In genomic region chr11:68216171-68216938, GRCh38 we compare ENCODE assay signal across 16 cellular contexts. TPM values are rescaled to one million over a fixed set of nuclear protein-coding genes. Genes with fewer than 3 reads are reported as not detected.
A peak's percentile ranks its signal among the peaks of the same experiment; 100 is the strongest.
DNase-seq lines count a peak whose midpoint lies in the region; ATAC-seq and TF ChIP-seq lines count a peak whose summit lies in the region.
"Had no signal": no experiment of that assay in that cellular context is flagged by ENCODE, and none has a peak within 500 bp of the region (broad histone marks: within the 10 kb centered on the region; RNA-seq: fewer than 3 reads in every experiment).

No MANE protein-coding gene starts in this region.

- H3K9me3 Mint-ChIP-seq in activated naive CD8-positive, alpha-beta T cell treated with anti-CD3 and anti-CD28 coated beads for 36 hours: no peaks in the 10 kb centered on the region
- H3K9me3 Mint-ChIP-seq: activated naive CD8-positive, alpha-beta T cell treated with anti-CD3 and anti-CD28 coated beads, Interleukin-2, amount 10 ng/mL, durations not matched to agents 7 days and 5 days had no signal

- intact Hi-C loops in heart right ventricle (cut with DNase I): loop anchor here in 1 of 10 donors (10.0 kb wide), 1 partner anchor 182 kb away; the partner anchor contains the start of genes NDUFS8 and TCIRG1

- no peaks in the 10 kb centered on the region for H3K36me3 Mint-ChIP-seq in activated naive CD8-positive, alpha-beta T cell treated with anti-CD3 and anti-CD28 coated beads for 36 hours

- DNase-seq in DMS53 treated with DMSO at 0.1 percent for 48 hours (lab: John Stamatoyannopoulos, UW; ENCODE audit: unreplicated experiment) (peak; percentile 51), Peyer's patch (peak in 2 of 3 donors; percentile 65 to 77), heart right ventricle (peak; percentile 37 to 56), osteoblast (ENCODE audit: insufficient read length, low spot score, missing footprints) (peak; percentile 60), SK-N-DZ (ENCODE audit: low spot score) (no peak), medulla oblongata (ENCODE audit: extremely low spot score) (no peak), HuH-7.5 (ENCODE audit: low spot score) (no peak)
- DNase-seq in activated naive CD8-positive, alpha-beta T cell treated with anti-CD3 and anti-CD28 coated beads for 36 hours: no peak
- DNase-seq: activated CD4-positive, CD25-positive, alpha-beta regulatory T cell; activated CD8-positive, alpha-beta memory T cell treated with anti-CD3 and anti-CD28 coated beads, Interleukin-2, amount 50 U/mL, for 48 hours; activated naive CD8-positive, alpha-beta T cell treated with anti-CD3 and anti-CD28 coated beads, Interleukin-2, amount 10 ng/mL, durations not matched to agents 7 days and 5 days; H9; NCI-H1048; NCI-H82 had no signal

- peaks cover 15% of the 10 kb centered on the region for H3K27me3 Mint-ChIP-seq in activated naive CD8-positive, alpha-beta T cell treated with anti-CD3 and anti-CD28 coated beads for 36 hours
- H3K27me3 Mint-ChIP-seq: B cell had no signal

- peaks cover 12% of the 10 kb centered on the region for H4K20me1 ChIP-seq in osteoblast (ENCODE audit: insufficient read depth, low read length)

- no peaks in the 10 kb centered on the region for H3K27me3 ChIP-seq in Peyer's patch
- no peaks in the 10 kb centered on the region for H3K27me3 ChIP-seq in heart right ventricle
- H3K27me3 ChIP-seq in osteoblast (ENCODE audit: insufficient read depth, low read length): peaks cover 4% of the 10 kb centered on the region

- peaks cover 13% of the 10 kb centered on the region for H3K79me2 ChIP-seq in osteoblast (ENCODE audit: insufficient read depth, low read length)

- H3K4me3 ChIP-seq in Peyer's patch: peak overlapping the region in 1 of 4 donors; percentile 2
- peak overlapping the region in 1 of 10 donors; percentile 3 for H3K4me3 ChIP-seq in heart right ventricle
- no peak overlapping the region for H3K4me3 ChIP-seq in osteoblast (ENCODE audit: insufficient read depth, low read length)

- H3K4me1 ChIP-seq in Peyer's patch (peaks cover 0 to 37% (median 6%) of the 10 kb centered on the region in 4 donors), heart right ventricle (peaks cover 12 to 38% (median 25%) of the 10 kb centered on the region in 9 donors), osteoblast (ENCODE audit: insufficient read depth, low read length) (peaks cover 9% of the 10 kb centered on the region)

- TF ChIP-seq CTCF in Peyer's patch (IDR thresholded peaks at IDR 0.05) (no peak), heart right ventricle (IDR thresholded peaks at IDR 0.05) (no peak), osteoblast (IDR thresholded peaks at IDR 0.05; ENCODE audit: extremely low read depth, low read depth, low read length) (no peak)

- H3K4me2 ChIP-seq in osteoblast (ENCODE audit: insufficient read depth, low read length): no peak overlapping the region

- TF ChIP-seq POLR2A in Peyer's patch (IDR thresholded peaks at IDR 0.05): peak; percentile 23 to 31

- H3K4me1 Mint-ChIP-seq in activated naive CD8-positive, alpha-beta T cell treated with anti-CD3 and anti-CD28 coated beads for 36 hours: peaks cover 22% of the 10 kb centered on the region

- peak in 7 of 8 donors; percentile 31 to 75 (median 52) for ATAC-seq in heart right ventricle
- ATAC-seq: sciatic nerve had no signal

- H3K27ac Mint-ChIP-seq in activated naive CD8-positive, alpha-beta T cell treated with anti-CD3 and anti-CD28 coated beads for 36 hours: no peak overlapping the region
- H3K27ac Mint-ChIP-seq: activated naive CD8-positive, alpha-beta T cell treated with anti-CD3 and anti-CD28 coated beads, Interleukin-2, amount 10 ng/mL, durations not matched to agents 7 days and 5 days; H9 had no signal

- H3K4me3 Mint-ChIP-seq in activated naive CD8-positive, alpha-beta T cell treated with anti-CD3 and anti-CD28 coated beads for 36 hours: no peak overlapping the region
- H3K4me3 Mint-ChIP-seq: activated naive CD8-positive, alpha-beta T cell treated with anti-CD3 and anti-CD28 coated beads, Interleukin-2, amount 10 ng/mL, durations not matched to agents 7 days and 5 days had no signal

- H3K36me3 ChIP-seq in Peyer's patch: no peaks in the 10 kb centered on the region
- H3K36me3 ChIP-seq in heart right ventricle: no peaks in the 10 kb centered on the region
- H3K36me3 ChIP-seq in osteoblast (ENCODE audit: insufficient read depth, low read length): no peaks in the 10 kb centered on the region

- H3K9me3 ChIP-seq in Peyer's patch (no peaks in the 10 kb centered on the region), heart right ventricle (no peaks in the 10 kb centered on the region), osteoblast (ENCODE audit: low read depth, low read length) (no peaks in the 10 kb centered on the region)

- H3K27ac ChIP-seq in Peyer's patch (peak overlapping the region in 3 of 4 donors; percentile 10 to 56 (median 56)), heart right ventricle (peak overlapping the region; percentile 56 to 87 (median 73)), osteoblast (ENCODE audit: low read depth, low read length) (no peak overlapping the region)

- WGBS in heart right ventricle, 2 donors: 61 to 69% methylated on average over 22 of the region's 22 CpGs

- H2AFZ ChIP-seq in osteoblast (ENCODE audit: low read length): no peak overlapping the region

RNA-seq across cellular contexts. Expression of gene KMT5B, which starts 3.3 kb away (rescaled TPM):
- 10 to 100 TPM; 55.3 to 74.8 (median 60.3) TPM for total RNA-seq in Peyer's patch
- total RNA-seq in heart right ventricle: 10 to 100 TPM; 26.2 to 37.1 (median 30.5) TPM
- 10 to 100 TPM; 10.5 to 25.0 TPM for polyA plus RNA-seq in heart right ventricle
- total RNA-seq in osteoblast: 27.1 and 29.8 TPM in 2 replicates
- 34.8 and 41.5 TPM in 2 replicates for polyA plus RNA-seq in SK-N-DZ (2014; cell fraction: cytosol; rRNA removed)
- 38.9 and 45.3 TPM in 2 replicates for polyA plus RNA-seq in SK-N-DZ (2014; cell fraction: nucleus; rRNA removed)
- total RNA-seq in activated naive CD8-positive, alpha-beta T cell treated with anti-CD3 and anti-CD28 coated beads for 36 hours: 10 to 100 TPM; 15.7 to 18.4 TPM

RNA-seq across cellular contexts. Expression of gene C11orf24, which starts 55.4 kb away (rescaled TPM):
- total RNA-seq in Peyer's patch (100 to 1,000 TPM in 3 of 4 donors, 10 to 100 TPM in 1; 79.2 to 198 (median 183) TPM), heart right ventricle (10 to 100 TPM; 14.9 to 45.6 (median 28.1) TPM), osteoblast (37.7 and 40.5 TPM in 2 replicates)
- 10 to 100 TPM; 54.2 to 62.2 TPM for polyA plus RNA-seq in heart right ventricle
- polyA plus RNA-seq in SK-N-DZ (2014; cell fraction: cytosol; rRNA removed): 36.0 and 75.0 TPM in 2 replicates
- polyA plus RNA-seq in SK-N-DZ (2014; cell fraction: nucleus; rRNA removed): 26.4 and 29.5 TPM in 2 replicates
- 10 to 100 TPM; 42.2 to 44.6 TPM for total RNA-seq in activated naive CD8-positive, alpha-beta T cell treated with anti-CD3 and anti-CD28 coated beads for 36 hours

Comparison
In these comparisons a context has a peak if more than half of its experiments do, and no peak if none do; other contexts are left out.
1. DNase-seq: peak in DMS53 treated with DMSO at 0.1 percent for 48 hours (single experiment), Peyer's patch (2 of 3), heart right ventricle (2 of 2) and osteoblast (single experiment); none in SK-N-DZ (single experiment), medulla oblongata (single experiment), HuH-7.5 (single experiment) and activated naive CD8-positive, alpha-beta T cell treated with anti-CD3 and anti-CD28 coated beads for 36 hours (single experiment).